Comparison of ENCODE assay signal across 8 cellular contexts in the genomic region with DNA sequence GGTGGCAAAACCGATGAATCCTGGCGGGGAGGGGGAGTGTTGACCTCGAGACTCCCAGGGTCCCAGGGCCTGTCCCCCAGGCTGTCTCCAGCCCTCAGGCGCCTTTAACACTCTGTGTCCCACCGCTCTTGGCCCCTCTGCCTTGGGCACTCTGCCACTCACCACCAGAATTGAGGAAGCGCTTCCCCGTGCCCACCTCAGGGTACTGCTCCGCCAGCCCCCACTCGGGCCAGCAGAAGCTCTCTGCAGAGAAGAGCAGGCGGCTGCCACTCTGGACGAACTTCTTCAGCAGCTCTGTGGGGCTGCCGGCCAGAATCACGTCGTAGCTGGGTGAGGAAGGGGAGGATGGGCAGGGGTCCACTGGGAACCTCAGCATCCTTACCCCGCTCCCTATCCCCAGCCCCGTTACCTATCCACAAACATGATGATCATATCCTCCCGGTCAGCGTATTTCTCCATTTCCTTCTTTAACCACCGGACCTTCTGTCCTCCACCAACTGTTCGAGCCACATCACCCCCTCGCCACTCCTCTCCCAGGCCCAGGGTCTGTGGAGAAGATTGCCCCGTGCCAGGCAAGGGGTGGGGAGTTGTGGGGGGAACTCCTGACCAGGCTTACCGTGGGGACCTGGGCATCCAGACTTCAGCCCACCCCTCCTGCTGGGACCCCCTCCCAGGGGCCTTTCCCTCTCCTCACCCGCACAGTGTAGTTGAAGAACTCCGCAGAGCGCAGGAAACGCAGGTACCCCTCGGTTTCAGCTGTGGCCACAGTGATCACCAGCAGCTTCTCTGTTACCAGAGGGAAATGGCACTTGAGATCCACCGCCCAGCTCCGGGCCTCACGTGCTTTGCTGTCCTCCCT. TPM values are rescaled to one million over a fixed set of nuclear protein-coding genes. Genes with fewer than 3 reads are reported as not detected.
DNase-seq lines count a peak whose midpoint lies in the region; ATAC-seq and TF ChIP-seq lines count a peak whose summit lies in the region.

No MANE protein-coding gene starts in this region.

- peak overlapping the region; percentile 50 for H3K4me2 ChIP-seq in H9 (ENCODE audit: insufficient read depth, insufficient read length, low read length)

- no peak overlapping the region for H3K14ac ChIP-seq in H9 (ENCODE audit: insufficient read depth, low read length)

- H2AFZ ChIP-seq in H9 (ENCODE audit: low read length), result no peak overlapping the region

- peaks cover 7% of the 10 kb centered on the region for H3K23me2 ChIP-seq in H9 (ENCODE audit: insufficient read length, low read depth, low read length, poor library complexity, severe bottlenecking)

- H3K9me3 ChIP-seq in H9 (ENCODE audit: control insufficient read depth, low read depth, low read length) (no peaks in the 10 kb centered on the region), adipocyte (ENCODE audit: control insufficient read depth, low read length) (no peaks in the 10 kb centered on the region), tibial nerve (no peaks in the 10 kb centered on the region)

- H4K91ac ChIP-seq in H9 (ENCODE audit: insufficient read length, low read depth, low read length), result no peak overlapping the region

- peaks cover 4 to 29% (median 9%) of the 10 kb centered on the region in 3 experiments; a peak in 6 of 7 replicates for H3K36me3 Mint-ChIP-seq in H9 (ENCODE audit: insufficient read depth in 1 of 3, low read depth in 3 of 3)

- TF ChIP-seq POLR2A in tibial nerve (IDR thresholded peaks at IDR 0.05), result no peak

- H3K27ac Mint-ChIP-seq in H9, result no peak overlapping the region

- WGBS in H9 (ENCODE audit: extremely low coverage, insufficient read length, low lambda C conversion rate), result no CpG with 5 or more reads among the region's 31 CpGs
- 54% methylated on average over 30 to 31 of the region's 31 CpGs for whole genome bisulfite sequencing in tibial nerve, 2 donors

- H2BK12ac ChIP-seq in H9 (ENCODE audit: insufficient read length, low read depth, low read length), result no peak overlapping the region

- peak overlapping the region; percentile 96 to 99 for H3K4me3 Mint-ChIP-seq in H9

- TF ChIP-seq CTCF in H9 (conservative IDR thresholded peaks at IDR 0.05) (no peak), tibial nerve (IDR thresholded peaks at IDR 0.05) (no peak)

- H3K79me1 ChIP-seq in H9 (ENCODE audit: insufficient read depth, low read depth, low read length, poor library complexity, severe bottlenecking), result no peaks in the 10 kb centered on the region

- H3K9ac ChIP-seq in H9 (ENCODE audit: extremely low read depth, insufficient read length, low read length) (no peak overlapping the region), adipocyte (ENCODE audit: low read length) (peak overlapping the region; percentile 99)

- H3K27me3 ChIP-seq in H9 (ENCODE audit: insufficient read depth, low read length) (no peaks in the 10 kb centered on the region), adipocyte (replicated peaks; ENCODE audit: control insufficient read depth, insufficient read depth, low read length) (no peaks in the 10 kb centered on the region), tibial nerve (no peaks in the 10 kb centered on the region)

- H3K18ac ChIP-seq in H9 (ENCODE audit: insufficient read length, low read depth, low read length), result no peak overlapping the region

- no peaks in the 10 kb centered on the region for H3K9me3 Mint-ChIP-seq in H9

- no peak overlapping the region for H3K27ac ChIP-seq in H9 (ENCODE audit: insufficient read length, low read depth, low read length)
- H3K27ac ChIP-seq in tibial nerve, result peak overlapping the region; percentile 86 to 95 (median 90)

- no peak overlapping the region for H3K4ac ChIP-seq in H9 (ENCODE audit: low read depth, low read length)

- H3K23ac ChIP-seq in H9 (ENCODE audit: insufficient read length, low read depth, low read length), result no peak overlapping the region

- no peak overlapping the region for H2BK5ac ChIP-seq in H9 (ENCODE audit: insufficient read length, low read length)

- H2BK20ac ChIP-seq in H9 (ENCODE audit: low read depth, low read length, poor library complexity, severe bottlenecking), result no peak overlapping the region

- H3K4me1 ChIP-seq in H9 (ENCODE audit: insufficient read depth, low read length) (0 out of 2 replicates have a peak, but pooled peaks cover 3% of the 10 kb centered on the region), adipocyte (ENCODE audit: control insufficient read depth, insufficient read depth, low read length) (peaks cover 43% of the 10 kb centered on the region), tibial nerve (peaks cover 0 to 49% (median 27%) of the 10 kb centered on the region in 4 donors)

- intact Hi-C loops in left colon (cut with DNase I, micrococcal nuclease), result no loop called here

- no peaks in the 10 kb centered on the region; the same call in 1 of the 2 replicates for H3K27me3 Mint-ChIP-seq in H9 (ENCODE audit: low read depth)

- ATAC-seq in left colon (peak; percentile 18), GM19351 (IDR thresholded peaks at IDR 0.05; ENCODE audit: unreplicated experiment) (no peak), GM18868 (IDR thresholded peaks at IDR 0.05; ENCODE audit: unreplicated experiment) (no peak), GM18520 (IDR thresholded peaks at IDR 0.05; ENCODE audit: unreplicated experiment) (no peak)

- H4K20me1 ChIP-seq in H9 (ENCODE audit: control insufficient read depth, insufficient read depth, insufficient read length), result no peaks in the 10 kb centered on the region

- H3K4me3 ChIP-seq in adipocyte (ENCODE audit: low read length), result peak overlapping the region; percentile 97
- H3K4me3 ChIP-seq in tibial nerve, result peak overlapping the region; percentile 73 to 94 (median 78)

- H3K36me3 ChIP-seq in adipocyte (ENCODE audit: control insufficient read depth, insufficient read depth, low read length, severe bottlenecking) (peaks cover 33% of the 10 kb centered on the region), tibial nerve (peaks cover 2 to 51% (median 12%) of the 10 kb centered on the region in 3 donors)

- no peak overlapping the region for H2BK15ac ChIP-seq in H9 (ENCODE audit: low read depth, low read length)

- H3T11ph ChIP-seq in H9 (ENCODE audit: low read length), result no peak overlapping the region

- peaks cover 12 to 14% of the 10 kb centered on the region in 2 experiments for H3K4me1 Mint-ChIP-seq in H9

- no peak overlapping the region for H4K8ac ChIP-seq in H9 (replicated peaks; ENCODE audit: insufficient read length, low read depth, low read length)

- no peak overlapping the region for H4K5ac ChIP-seq in H9 (ENCODE audit: insufficient read length, low read depth, low read length)

- H3K56ac ChIP-seq in H9 (ENCODE audit: insufficient read length, low read depth, low read length), result no peak overlapping the region

- DNase-seq in ACHN, result peak; percentile 28
- DNase-seq in H9, result no peak
- DNase-seq in adipocyte (ENCODE audit: low read depth), result peak; percentile 50
- peak in 1 of 2 donors; percentile 46 for DNase-seq in left colon
- DNase-seq in tibial nerve (ENCODE audit: low spot score in 2 of 2), result peak in 1 of 2 donors; percentile 17

- in situ Hi-C loops in ACHN (cut with HindIII; ENCODE audit: low pct_ligation_motif_present, low pct_unique_long_range_greater_than_20kb, low sequenced_read_pairs), result loop anchor here (5.0 kb wide), 1 partner anchor 41 kb away; no protein-coding TSS in a partner anchor

- H2BK120ac ChIP-seq in H9 (ENCODE audit: low read depth, low read length, poor library complexity, severe bottlenecking), result no peak overlapping the region

- no peak overlapping the region for H2AK5ac ChIP-seq in H9 (ENCODE audit: insufficient read length, low read length)

- TF ChIP-seq EP300 in tibial nerve (IDR thresholded peaks at IDR 0.05), result no peak

- no peaks in the 10 kb centered on the region for H3K79me2 ChIP-seq in H9 (ENCODE audit: insufficient read depth, low read length)

RNA-seq across cellular contexts. Expression of gene PLOD3, which starts 1.2 kb away (rescaled TPM):
- total RNA-seq in H9 (2021) (70.5 and 74.5 TPM in 2 replicates), left colon (10 to 100 TPM; 81.9 to 85.9 TPM), tibial nerve (10 to 100 TPM; 42.8 to 82.2 (median 57.8) TPM)

RNA-seq across cellular contexts. Expression of gene ZNHIT1, which starts 1.7 kb away (rescaled TPM):
- total RNA-seq in H9 (2021) (52.7 and 53.4 TPM in 2 replicates), left colon (10 to 100 TPM; 85.3 to 92.9 TPM), tibial nerve (100 to 1,000 TPM in 2 of 4 donors, 10 to 100 TPM in 2; 90.5 to 113 (median 99.3) TPM)

RNA-seq across cellular contexts. Expression of gene MOGAT3, which starts 15.4 kb away (rescaled TPM):
- 0.11 and 0.15 TPM in 2 replicates for total RNA-seq in H9 (2021)
- 10 to 100 TPM; 43.1 to 62.4 TPM for total RNA-seq in left colon
- not detected for total RNA-seq in tibial nerve

RNA-seq across cellular contexts. Expression of gene CLDN15, which starts 21.4 kb away (rescaled TPM):
- total RNA-seq in H9 (2021) (9.7 and 11.4 TPM in 2 replicates), left colon (10 to 100 TPM; 22.1 to 30.8 TPM), tibial nerve (10 to 100 TPM; 12.0 to 34.8 (median 25.6) TPM)

RNA-seq across cellular contexts. Expression of gene FIS1, which starts 28.7 kb away (rescaled TPM):
- total RNA-seq in H9 (2021), result 121 and 124 TPM in 2 replicates
- 100 to 1,000 TPM; 150 to 156 TPM for total RNA-seq in left colon
- total RNA-seq in tibial nerve, result 100 to 1,000 TPM; 235 to 371 (median 348) TPM

Comparison
In these comparisons a context has a peak if more than half of its experiments do, and no peak if none do; other contexts are left out.
1. RNA of gene MOGAT3, which starts 15.4 kb away (total RNA-seq): 43.1 to 62.4 TPM in left colon; 0.11 to 0.15 TPM in H9 and not detected in tibial nerve; every median in the first group is over 10 times any median in the second.